1 cellular context compared by ENCODE assay signal in the genomic region with DNA sequence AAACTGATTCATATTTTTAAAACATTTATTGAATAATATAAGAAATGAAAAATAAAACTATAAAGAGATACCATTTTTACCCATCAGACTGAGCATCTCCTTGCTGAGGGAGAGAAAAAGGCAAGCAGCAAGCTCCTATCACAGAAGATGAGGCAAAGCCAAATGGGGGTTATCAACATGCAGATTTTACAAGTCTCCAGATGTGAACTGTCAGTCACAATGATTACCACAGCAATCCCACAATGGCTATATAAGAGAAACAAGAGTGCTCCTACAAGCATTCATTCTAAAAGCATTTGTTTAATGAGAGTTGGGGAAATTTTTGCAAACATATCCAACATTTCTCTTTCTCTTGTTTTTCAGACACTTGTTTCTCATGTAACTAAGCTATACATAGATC.
TF ChIP-seq lines count a peak whose summit lies in the region.

No MANE protein-coding gene starts in this region.

TF ChIP-seq in K562, 482 proteins besides CTCF, POLR2A, EP300 and RAD21 (continued from another document):
- TF ChIP-seq, protein P1, sequence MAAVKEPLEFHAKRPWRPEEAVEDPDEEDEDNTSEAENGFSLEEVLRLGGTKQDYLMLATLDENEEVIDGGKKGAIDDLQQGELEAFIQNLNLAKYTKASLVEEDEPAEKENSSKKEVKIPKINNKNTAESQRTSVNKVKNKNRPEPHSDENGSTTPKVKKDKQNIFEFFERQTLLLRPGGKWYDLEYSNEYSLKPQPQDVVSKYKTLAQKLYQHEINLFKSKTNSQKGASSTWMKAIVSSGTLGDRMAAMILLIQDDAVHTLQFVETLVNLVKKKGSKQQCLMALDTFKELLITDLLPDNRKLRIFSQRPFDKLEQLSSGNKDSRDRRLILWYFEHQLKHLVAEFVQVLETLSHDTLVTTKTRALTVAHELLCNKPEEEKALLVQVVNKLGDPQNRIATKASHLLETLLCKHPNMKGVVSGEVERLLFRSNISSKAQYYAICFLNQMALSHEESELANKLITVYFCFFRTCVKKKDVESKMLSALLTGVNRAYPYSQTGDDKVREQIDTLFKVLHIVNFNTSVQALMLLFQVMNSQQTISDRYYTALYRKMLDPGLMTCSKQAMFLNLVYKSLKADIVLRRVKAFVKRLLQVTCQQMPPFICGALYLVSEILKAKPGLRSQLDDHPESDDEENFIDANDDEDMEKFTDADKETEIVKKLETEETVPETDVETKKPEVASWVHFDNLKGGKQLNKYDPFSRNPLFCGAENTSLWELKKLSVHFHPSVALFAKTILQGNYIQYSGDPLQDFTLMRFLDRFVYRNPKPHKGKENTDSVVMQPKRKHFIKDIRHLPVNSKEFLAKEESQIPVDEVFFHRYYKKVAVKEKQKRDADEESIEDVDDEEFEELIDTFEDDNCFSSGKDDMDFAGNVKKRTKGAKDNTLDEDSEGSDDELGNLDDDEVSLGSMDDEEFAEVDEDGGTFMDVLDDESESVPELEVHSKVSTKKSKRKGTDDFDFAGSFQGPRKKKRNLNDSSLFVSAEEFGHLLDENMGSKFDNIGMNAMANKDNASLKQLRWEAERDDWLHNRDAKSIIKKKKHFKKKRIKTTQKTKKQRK (IDR thresholded peaks at IDR 0.05; ENCODE audit: borderline replicate concordance, low read depth, low read length): no peak
- TF ChIP-seq NFRKB (IDR thresholded peaks at IDR 0.05; ENCODE audit: low read depth): no peak
- peak in 1 of 2 experiments; percentile 10; a peak in 1 of 4 replicates for TF ChIP-seq RCOR1 (IDR thresholded peaks at IDR 0.05; ENCODE audit: borderline replicate concordance in 1 of 2, low read depth in 2 of 2, low read length in 2 of 2)
- TF ChIP-seq, protein P2, sequence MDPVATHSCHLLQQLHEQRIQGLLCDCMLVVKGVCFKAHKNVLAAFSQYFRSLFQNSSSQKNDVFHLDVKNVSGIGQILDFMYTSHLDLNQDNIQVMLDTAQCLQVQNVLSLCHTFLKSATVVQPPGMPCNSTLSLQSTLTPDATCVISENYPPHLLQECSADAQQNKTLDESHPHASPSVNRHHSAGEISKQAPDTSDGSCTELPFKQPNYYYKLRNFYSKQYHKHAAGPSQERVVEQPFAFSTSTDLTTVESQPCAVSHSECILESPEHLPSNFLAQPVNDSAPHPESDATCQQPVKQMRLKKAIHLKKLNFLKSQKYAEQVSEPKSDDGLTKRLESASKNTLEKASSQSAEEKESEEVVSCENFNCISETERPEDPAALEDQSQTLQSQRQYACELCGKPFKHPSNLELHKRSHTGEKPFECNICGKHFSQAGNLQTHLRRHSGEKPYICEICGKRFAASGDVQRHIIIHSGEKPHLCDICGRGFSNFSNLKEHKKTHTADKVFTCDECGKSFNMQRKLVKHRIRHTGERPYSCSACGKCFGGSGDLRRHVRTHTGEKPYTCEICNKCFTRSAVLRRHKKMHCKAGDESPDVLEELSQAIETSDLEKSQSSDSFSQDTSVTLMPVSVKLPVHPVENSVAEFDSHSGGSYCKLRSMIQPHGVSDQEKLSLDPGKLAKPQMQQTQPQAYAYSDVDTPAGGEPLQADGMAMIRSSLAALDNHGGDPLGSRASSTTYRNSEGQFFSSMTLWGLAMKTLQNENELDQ (CRISPR knock-in tag; IDR thresholded peaks at IDR 0.05; ENCODE audit: borderline replicate concordance): no peak
- TF ChIP-seq, protein P3, sequence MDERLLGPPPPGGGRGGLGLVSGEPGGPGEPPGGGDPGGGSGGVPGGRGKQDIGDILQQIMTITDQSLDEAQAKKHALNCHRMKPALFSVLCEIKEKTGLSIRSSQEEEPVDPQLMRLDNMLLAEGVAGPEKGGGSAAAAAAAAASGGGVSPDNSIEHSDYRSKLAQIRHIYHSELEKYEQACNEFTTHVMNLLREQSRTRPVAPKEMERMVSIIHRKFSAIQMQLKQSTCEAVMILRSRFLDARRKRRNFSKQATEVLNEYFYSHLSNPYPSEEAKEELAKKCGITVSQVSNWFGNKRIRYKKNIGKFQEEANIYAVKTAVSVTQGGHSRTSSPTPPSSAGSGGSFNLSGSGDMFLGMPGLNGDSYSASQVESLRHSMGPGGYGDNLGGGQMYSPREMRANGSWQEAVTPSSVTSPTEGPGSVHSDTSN (CRISPR knock-in tag; IDR thresholded peaks at IDR 0.05; ENCODE audit: low read depth): no peak
- TF ChIP-seq, protein P3 (tag; conservative IDR thresholded peaks at IDR 0.05; ENCODE audit: low read depth): peak; percentile 27; the same call in 1 of the 2 replicates
- no peak for TF ChIP-seq BRF1 (IDR thresholded peaks at IDR 0.05; ENCODE audit: borderline replicate concordance, extremely low read depth, insufficient read length)
- no peak for TF ChIP-seq ETV6 (IDR thresholded peaks at IDR 0.05; ENCODE audit: borderline replicate concordance in 1 of 2, low read depth in 2 of 2, low read length in 1 of 2)
- no peak for TF ChIP-seq ETV6 (CRISPR knock-in tag; IDR thresholded peaks at IDR 0.05; ENCODE audit: borderline replicate concordance)
- TF ChIP-seq ZNF79 (CRISPR knock-in tag; IDR thresholded peaks at IDR 0.05; ENCODE audit: low read depth): no peak
- TF ChIP-seq ZSCAN29 (IDR thresholded peaks at IDR 0.05): no peak
- TF ChIP-seq ZNF175 (CRISPR knock-in tag; IDR thresholded peaks at IDR 0.05; ENCODE audit: low read depth): no peak
- TF ChIP-seq, protein P4, sequence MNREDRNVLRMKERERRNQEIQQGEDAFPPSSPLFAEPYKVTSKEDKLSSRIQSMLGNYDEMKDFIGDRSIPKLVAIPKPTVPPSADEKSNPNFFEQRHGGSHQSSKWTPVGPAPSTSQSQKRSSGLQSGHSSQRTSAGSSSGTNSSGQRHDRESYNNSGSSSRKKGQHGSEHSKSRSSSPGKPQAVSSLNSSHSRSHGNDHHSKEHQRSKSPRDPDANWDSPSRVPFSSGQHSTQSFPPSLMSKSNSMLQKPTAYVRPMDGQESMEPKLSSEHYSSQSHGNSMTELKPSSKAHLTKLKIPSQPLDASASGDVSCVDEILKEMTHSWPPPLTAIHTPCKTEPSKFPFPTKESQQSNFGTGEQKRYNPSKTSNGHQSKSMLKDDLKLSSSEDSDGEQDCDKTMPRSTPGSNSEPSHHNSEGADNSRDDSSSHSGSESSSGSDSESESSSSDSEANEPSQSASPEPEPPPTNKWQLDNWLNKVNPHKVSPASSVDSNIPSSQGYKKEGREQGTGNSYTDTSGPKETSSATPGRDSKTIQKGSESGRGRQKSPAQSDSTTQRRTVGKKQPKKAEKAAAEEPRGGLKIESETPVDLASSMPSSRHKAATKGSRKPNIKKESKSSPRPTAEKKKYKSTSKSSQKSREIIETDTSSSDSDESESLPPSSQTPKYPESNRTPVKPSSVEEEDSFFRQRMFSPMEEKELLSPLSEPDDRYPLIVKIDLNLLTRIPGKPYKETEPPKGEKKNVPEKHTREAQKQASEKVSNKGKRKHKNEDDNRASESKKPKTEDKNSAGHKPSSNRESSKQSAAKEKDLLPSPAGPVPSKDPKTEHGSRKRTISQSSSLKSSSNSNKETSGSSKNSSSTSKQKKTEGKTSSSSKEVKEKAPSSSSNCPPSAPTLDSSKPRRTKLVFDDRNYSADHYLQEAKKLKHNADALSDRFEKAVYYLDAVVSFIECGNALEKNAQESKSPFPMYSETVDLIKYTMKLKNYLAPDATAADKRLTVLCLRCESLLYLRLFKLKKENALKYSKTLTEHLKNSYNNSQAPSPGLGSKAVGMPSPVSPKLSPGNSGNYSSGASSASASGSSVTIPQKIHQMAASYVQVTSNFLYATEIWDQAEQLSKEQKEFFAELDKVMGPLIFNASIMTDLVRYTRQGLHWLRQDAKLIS (CRISPR knock-in tag; IDR thresholded peaks at IDR 0.05): no peak
- no peak for TF ChIP-seq ZNF444 (CRISPR knock-in tag; IDR thresholded peaks at IDR 0.05)
- TF ChIP-seq, protein P5, sequence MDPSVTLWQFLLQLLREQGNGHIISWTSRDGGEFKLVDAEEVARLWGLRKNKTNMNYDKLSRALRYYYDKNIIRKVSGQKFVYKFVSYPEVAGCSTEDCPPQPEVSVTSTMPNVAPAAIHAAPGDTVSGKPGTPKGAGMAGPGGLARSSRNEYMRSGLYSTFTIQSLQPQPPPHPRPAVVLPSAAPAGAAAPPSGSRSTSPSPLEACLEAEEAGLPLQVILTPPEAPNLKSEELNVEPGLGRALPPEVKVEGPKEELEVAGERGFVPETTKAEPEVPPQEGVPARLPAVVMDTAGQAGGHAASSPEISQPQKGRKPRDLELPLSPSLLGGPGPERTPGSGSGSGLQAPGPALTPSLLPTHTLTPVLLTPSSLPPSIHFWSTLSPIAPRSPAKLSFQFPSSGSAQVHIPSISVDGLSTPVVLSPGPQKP (CRISPR knock-in tag; IDR thresholded peaks at IDR 0.05): no peak
- TF ChIP-seq MCM3 (IDR thresholded peaks at IDR 0.05): no peak
- no peak for TF ChIP-seq MIER1 (IDR thresholded peaks at IDR 0.05; ENCODE audit: low read depth)
- TF ChIP-seq, protein P6, sequence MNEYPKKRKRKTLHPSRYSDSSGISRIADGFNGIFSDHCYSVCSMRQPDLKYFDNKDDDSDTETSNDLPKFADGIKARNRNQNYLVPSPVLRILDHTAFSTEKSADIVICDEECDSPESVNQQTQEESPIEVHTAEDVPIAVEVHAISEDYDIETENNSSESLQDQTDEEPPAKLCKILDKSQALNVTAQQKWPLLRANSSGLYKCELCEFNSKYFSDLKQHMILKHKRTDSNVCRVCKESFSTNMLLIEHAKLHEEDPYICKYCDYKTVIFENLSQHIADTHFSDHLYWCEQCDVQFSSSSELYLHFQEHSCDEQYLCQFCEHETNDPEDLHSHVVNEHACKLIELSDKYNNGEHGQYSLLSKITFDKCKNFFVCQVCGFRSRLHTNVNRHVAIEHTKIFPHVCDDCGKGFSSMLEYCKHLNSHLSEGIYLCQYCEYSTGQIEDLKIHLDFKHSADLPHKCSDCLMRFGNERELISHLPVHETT (CRISPR knock-in tag; conservative IDR thresholded peaks at IDR 0.05 in 1 of 2, IDR thresholded peaks at IDR 0.05 in 1 of 2): no peak
- peak; percentile 17 for TF ChIP-seq MEIS2 (IDR thresholded peaks at IDR 0.05; ENCODE audit: partially characterized antibody)
- TF ChIP-seq, protein P7, sequence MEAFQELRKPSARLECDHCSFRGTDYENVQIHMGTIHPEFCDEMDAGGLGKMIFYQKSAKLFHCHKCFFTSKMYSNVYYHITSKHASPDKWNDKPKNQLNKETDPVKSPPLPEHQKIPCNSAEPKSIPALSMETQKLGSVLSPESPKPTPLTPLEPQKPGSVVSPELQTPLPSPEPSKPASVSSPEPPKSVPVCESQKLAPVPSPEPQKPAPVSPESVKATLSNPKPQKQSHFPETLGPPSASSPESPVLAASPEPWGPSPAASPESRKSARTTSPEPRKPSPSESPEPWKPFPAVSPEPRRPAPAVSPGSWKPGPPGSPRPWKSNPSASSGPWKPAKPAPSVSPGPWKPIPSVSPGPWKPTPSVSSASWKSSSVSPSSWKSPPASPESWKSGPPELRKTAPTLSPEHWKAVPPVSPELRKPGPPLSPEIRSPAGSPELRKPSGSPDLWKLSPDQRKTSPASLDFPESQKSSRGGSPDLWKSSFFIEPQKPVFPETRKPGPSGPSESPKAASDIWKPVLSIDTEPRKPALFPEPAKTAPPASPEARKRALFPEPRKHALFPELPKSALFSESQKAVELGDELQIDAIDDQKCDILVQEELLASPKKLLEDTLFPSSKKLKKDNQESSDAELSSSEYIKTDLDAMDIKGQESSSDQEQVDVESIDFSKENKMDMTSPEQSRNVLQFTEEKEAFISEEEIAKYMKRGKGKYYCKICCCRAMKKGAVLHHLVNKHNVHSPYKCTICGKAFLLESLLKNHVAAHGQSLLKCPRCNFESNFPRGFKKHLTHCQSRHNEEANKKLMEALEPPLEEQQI (IDR thresholded peaks at IDR 0.05): no peak
- no peak for TF ChIP-seq ZNF354B (CRISPR knock-in tag; IDR thresholded peaks at IDR 0.05)
- TF ChIP-seq, protein P8, sequence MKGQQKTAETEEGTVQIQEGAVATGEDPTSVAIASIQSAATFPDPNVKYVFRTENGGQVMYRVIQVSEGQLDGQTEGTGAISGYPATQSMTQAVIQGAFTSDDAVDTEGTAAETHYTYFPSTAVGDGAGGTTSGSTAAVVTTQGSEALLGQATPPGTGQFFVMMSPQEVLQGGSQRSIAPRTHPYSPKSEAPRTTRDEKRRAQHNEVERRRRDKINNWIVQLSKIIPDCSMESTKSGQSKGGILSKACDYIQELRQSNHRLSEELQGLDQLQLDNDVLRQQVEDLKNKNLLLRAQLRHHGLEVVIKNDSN (CRISPR knock-in tag; IDR thresholded peaks at IDR 0.05): no peak
- TF ChIP-seq SNIP1 (IDR thresholded peaks at IDR 0.05; ENCODE audit: low read depth): no peak
- TF ChIP-seq U2AF1 (optimal IDR thresholded peaks at IDR 0.05; ENCODE audit: low read depth, low read length): no peak
- no peak for TF ChIP-seq GABPA (tag; conservative IDR thresholded peaks at IDR 0.05; ENCODE audit: low read depth)
- TF ChIP-seq FOSL1 (tag; conservative IDR thresholded peaks at IDR 0.05): no peak
- no peak for TF ChIP-seq ATF7 (IDR thresholded peaks at IDR 0.05)
- TF ChIP-seq ZNF184 (CRISPR knock-in tag; IDR thresholded peaks at IDR 0.05): no peak
- TF ChIP-seq SMC3 (conservative IDR thresholded peaks at IDR 0.05; ENCODE audit: insufficient read depth, low read depth, low read length): no peak
